1 cellular context compared by ENCODE assay signal in genomic region chr11:110374921-110375320, GRCh38.
TF ChIP-seq lines count a peak whose summit lies in the region.

No MANE protein-coding gene starts in this region.

TF ChIP-seq in K562, 482 proteins besides CTCF, POLR2A, EP300 and RAD21:
- TF ChIP-seq ZMIZ1 (IDR thresholded peaks at IDR 0.05; ENCODE audit: low read depth in 2 of 2, low read length in 2 of 2) (no peak), RREB1 (CRISPR knock-in tag; IDR thresholded peaks at IDR 0.05) (no peak), USF2 (CRISPR knock-in tag; IDR thresholded peaks at IDR 0.05) (no peak), KHSRP (IDR thresholded peaks at IDR 0.05) (no peak), ELF1 (tag; IDR thresholded peaks at IDR 0.05) (no peak), REST (CRISPR knock-in tag; IDR thresholded peaks at IDR 0.05; ENCODE audit: low read depth) (no peak), SP2 (IDR thresholded peaks at IDR 0.05; ENCODE audit: extremely low read depth, low read depth, low read length, poor library complexity, severe bottlenecking) (no peak), GTF3C2 (IDR thresholded peaks at IDR 0.05; ENCODE audit: borderline replicate concordance, extremely low read depth, insufficient read length) (no peak), ZNF655 (CRISPR knock-in tag; IDR thresholded peaks at IDR 0.05) (no peak), ZNF133 (CRISPR knock-in tag; IDR thresholded peaks at IDR 0.05) (no peak), MTA1 (IDR thresholded peaks at IDR 0.05; ENCODE audit: borderline replicate concordance) (no peak), ZNF586 (CRISPR knock-in tag; conservative IDR thresholded peaks at IDR 0.05) (no peak), STAT5A (IDR thresholded peaks at IDR 0.05; ENCODE audit: borderline replicate concordance, low read length) (no peak), TCF7 (IDR thresholded peaks at IDR 0.05; ENCODE audit: borderline replicate concordance) (no peak), EHMT2 (IDR thresholded peaks at IDR 0.05) (no peak), ZNF263 (CRISPR knock-in tag; IDR thresholded peaks at IDR 0.05; ENCODE audit: borderline replicate concordance) (no peak), SAP30 (IDR thresholded peaks at IDR 0.05; ENCODE audit: borderline replicate concordance, insufficient read depth, low read depth, low read length, poor library complexity, severe bottlenecking) (no peak), DDX20 (tag; IDR thresholded peaks at IDR 0.05; ENCODE audit: low read depth) (no peak)
